ENCODE assay signal across 18 cellular contexts in genomic region chr6:105022416-105022815, GRCh38.
A peak's percentile ranks its signal among the peaks of the same experiment; 100 is the strongest.
DNase-seq lines count a peak whose midpoint lies in the region; ATAC-seq and TF ChIP-seq lines count a peak whose summit lies in the region.
"Had no signal": no experiment of that assay in that cellular context is flagged by ENCODE, and none has a peak within 500 bp of the region (broad histone marks: within the 10 kb centered on the region; RNA-seq: fewer than 3 reads in every experiment).

No MANE protein-coding gene starts in this region.

- TF ChIP-seq CTCF in GM23338 (conservative IDR thresholded peaks at IDR 0.05; ENCODE audit: low read depth in 2 of 2) (no peak), endothelial cell (IDR thresholded peaks at IDR 0.05; ENCODE audit: unreplicated experiment) (no peak), neural progenitor cell (IDR thresholded peaks at IDR 0.05) (no peak), progenitor cell of endocrine pancreas (IDR thresholded peaks at IDR 0.05; ENCODE audit: unreplicated experiment) (no peak)

- H4K20me1 ChIP-seq in GM23338 (replicated peaks; ENCODE audit: insufficient read depth): no peaks in the 10 kb centered on the region
- peaks cover 28% of the 10 kb centered on the region for H4K20me1 ChIP-seq in neural progenitor cell (ENCODE audit: low read depth)

- no peak for DNase-seq in GM23338 (ENCODE audit: low spot score)
- DNase-seq in NCI-H69 (lab: John Stamatoyannopoulos, UW): peak; percentile 16
- no peak for DNase-seq in endothelial cell (ENCODE audit: low spot score)
- peak; percentile 8 for DNase-seq in neural progenitor cell (ENCODE audit: low spot score)
- no peak for DNase-seq in middle frontal gyrus (ENCODE audit: extremely low spot score, low spot score)
- DNase-seq in progenitor cell of endocrine pancreas (ENCODE audit: low spot score, unreplicated experiment): no peak
- DNase-seq: GF-D8, MM.1S, NCI-H1048, NCI-H1417 treated with DMSO at 0.1 percent for 48 hours, NCI-H187, NCI-H446, NCI-H526, OCI-M1 had no signal

- H3K4me2 ChIP-seq in GM23338: 0 out of 2 replicates have a peak overlapping the region, but pooled peaks have one; percentile 16
- H3K4me2 ChIP-seq in neural progenitor cell: peak overlapping the region; percentile 15

- H3K9me3 Mint-ChIP-seq in GM23338 (no peaks in the 10 kb centered on the region), endothelial cell (ENCODE audit: unreplicated experiment) (no peaks in the 10 kb centered on the region), neural progenitor cell (no peaks in the 10 kb centered on the region), progenitor cell of endocrine pancreas (ENCODE audit: low read depth) (no peaks in the 10 kb centered on the region)

- H3K27ac Mint-ChIP-seq in GM23338: peak overlapping the region; percentile 64
- peak overlapping the region; percentile 0 for H3K27ac Mint-ChIP-seq in endothelial cell (ENCODE audit: unreplicated experiment)
- H3K27ac Mint-ChIP-seq in neural progenitor cell: peak overlapping the region; percentile 13
- H3K27ac Mint-ChIP-seq in progenitor cell of endocrine pancreas: no peak overlapping the region
- H3K27ac Mint-ChIP-seq: CD14-positive monocyte had no signal

- H3K9ac ChIP-seq in neural progenitor cell: no peak overlapping the region

- no peaks in the 10 kb centered on the region for H3K36me3 ChIP-seq in GM23338 (ENCODE audit: insufficient read depth)
- peaks cover 11% of the 10 kb centered on the region for H3K36me3 ChIP-seq in neural progenitor cell
- H3K36me3 ChIP-seq: HAP-1, SJSA1 had no signal

- H3K27me3 ChIP-seq in GM23338 (ENCODE audit: insufficient read depth) (no peaks in the 10 kb centered on the region), neural progenitor cell (no peaks in the 10 kb centered on the region)
- H3K27me3 ChIP-seq: SJSA1 had no signal

- H3K4me3 ChIP-seq in GM23338 (no peak overlapping the region), neural progenitor cell (no peak overlapping the region)
- H3K4me3 ChIP-seq: HAP-1, SJSA1 had no signal

- H3K4me1 ChIP-seq in GM23338 (ENCODE audit: insufficient read depth): peaks cover 45% of the 10 kb centered on the region
- H3K4me1 ChIP-seq in neural progenitor cell: peaks cover 33% of the 10 kb centered on the region
- H3K4me1 ChIP-seq: SJSA1 had no signal

- ATAC-seq in GM23338 (peak; percentile 25; the same call in 1 of the 3 replicates), GM21381 (IDR thresholded peaks at IDR 0.05; ENCODE audit: unreplicated experiment) (no peak)

- H3K4me3 Mint-ChIP-seq in GM23338 (no peak overlapping the region), endothelial cell (ENCODE audit: unreplicated experiment) (no peak overlapping the region), neural progenitor cell (no peak overlapping the region), progenitor cell of endocrine pancreas (ENCODE audit: low read depth) (no peak overlapping the region)
- H3K4me3 Mint-ChIP-seq: CD14-positive monocyte had no signal

- peak overlapping the region; percentile 79 for H3K27ac ChIP-seq in GM23338 (ENCODE audit: low read depth)
- peak overlapping the region; percentile 91 for H3K27ac ChIP-seq in neural progenitor cell
- H3K27ac ChIP-seq: SJSA1 had no signal

- H3F3A ChIP-seq in GM23338 (replicated peaks; ENCODE audit: low read depth) (peaks cover 7% of the 10 kb centered on the region), neural progenitor cell (ENCODE audit: low read depth) (peaks cover 31% of the 10 kb centered on the region)

- no peaks in the 10 kb centered on the region for H3K9me3 ChIP-seq in neural progenitor cell (ENCODE audit: low read depth)
- H3K9me3 ChIP-seq: HAP-1, SJSA1 had no signal

- peaks cover 77% of the 10 kb centered on the region for H3K79me2 ChIP-seq in GM23338 (replicated peaks; ENCODE audit: insufficient read depth)
- H3K79me2 ChIP-seq in neural progenitor cell (ENCODE audit: low read depth): peaks cover 94% of the 10 kb centered on the region

- H3K36me3 Mint-ChIP-seq in GM23338 (ENCODE audit: low read depth) (peaks cover 2% of the 10 kb centered on the region; the same call in 1 of the 3 replicates), endothelial cell (ENCODE audit: low read depth, unreplicated experiment) (no peaks in the 10 kb centered on the region), neural progenitor cell (peaks cover 28% of the 10 kb centered on the region), progenitor cell of endocrine pancreas (ENCODE audit: insufficient read depth) (no peaks in the 10 kb centered on the region)
- H3K36me3 Mint-ChIP-seq: CD14-positive monocyte had no signal

- H3K9me2 ChIP-seq in GM23338 (ENCODE audit: insufficient read depth): no peaks in the 10 kb centered on the region

- H2AFZ ChIP-seq in GM23338 (no peak overlapping the region), neural progenitor cell (replicated peaks) (no peak overlapping the region)

- H3K4me1 Mint-ChIP-seq in GM23338 (peaks cover 50% of the 10 kb centered on the region), endothelial cell (ENCODE audit: unreplicated experiment) (peaks cover 23% of the 10 kb centered on the region), neural progenitor cell (peaks cover 28% of the 10 kb centered on the region), progenitor cell of endocrine pancreas (ENCODE audit: low read depth) (peaks cover 15% of the 10 kb centered on the region)
- H3K4me1 Mint-ChIP-seq: CD14-positive monocyte had no signal

- H3K27me3 Mint-ChIP-seq in GM23338 (ENCODE audit: insufficient read depth, low read depth, poor library complexity) (peaks cover 2% of the 10 kb centered on the region), endothelial cell (ENCODE audit: unreplicated experiment) (no peaks in the 10 kb centered on the region), neural progenitor cell (ENCODE audit: insufficient read depth, low read depth) (no peaks in the 10 kb centered on the region), progenitor cell of endocrine pancreas (no peaks in the 10 kb centered on the region)

TF ChIP-seq in GM23338, 12 proteins besides CTCF, POLR2A, EP300 and RAD21 (continues in another document):
- TF ChIP-seq, protein P1, sequence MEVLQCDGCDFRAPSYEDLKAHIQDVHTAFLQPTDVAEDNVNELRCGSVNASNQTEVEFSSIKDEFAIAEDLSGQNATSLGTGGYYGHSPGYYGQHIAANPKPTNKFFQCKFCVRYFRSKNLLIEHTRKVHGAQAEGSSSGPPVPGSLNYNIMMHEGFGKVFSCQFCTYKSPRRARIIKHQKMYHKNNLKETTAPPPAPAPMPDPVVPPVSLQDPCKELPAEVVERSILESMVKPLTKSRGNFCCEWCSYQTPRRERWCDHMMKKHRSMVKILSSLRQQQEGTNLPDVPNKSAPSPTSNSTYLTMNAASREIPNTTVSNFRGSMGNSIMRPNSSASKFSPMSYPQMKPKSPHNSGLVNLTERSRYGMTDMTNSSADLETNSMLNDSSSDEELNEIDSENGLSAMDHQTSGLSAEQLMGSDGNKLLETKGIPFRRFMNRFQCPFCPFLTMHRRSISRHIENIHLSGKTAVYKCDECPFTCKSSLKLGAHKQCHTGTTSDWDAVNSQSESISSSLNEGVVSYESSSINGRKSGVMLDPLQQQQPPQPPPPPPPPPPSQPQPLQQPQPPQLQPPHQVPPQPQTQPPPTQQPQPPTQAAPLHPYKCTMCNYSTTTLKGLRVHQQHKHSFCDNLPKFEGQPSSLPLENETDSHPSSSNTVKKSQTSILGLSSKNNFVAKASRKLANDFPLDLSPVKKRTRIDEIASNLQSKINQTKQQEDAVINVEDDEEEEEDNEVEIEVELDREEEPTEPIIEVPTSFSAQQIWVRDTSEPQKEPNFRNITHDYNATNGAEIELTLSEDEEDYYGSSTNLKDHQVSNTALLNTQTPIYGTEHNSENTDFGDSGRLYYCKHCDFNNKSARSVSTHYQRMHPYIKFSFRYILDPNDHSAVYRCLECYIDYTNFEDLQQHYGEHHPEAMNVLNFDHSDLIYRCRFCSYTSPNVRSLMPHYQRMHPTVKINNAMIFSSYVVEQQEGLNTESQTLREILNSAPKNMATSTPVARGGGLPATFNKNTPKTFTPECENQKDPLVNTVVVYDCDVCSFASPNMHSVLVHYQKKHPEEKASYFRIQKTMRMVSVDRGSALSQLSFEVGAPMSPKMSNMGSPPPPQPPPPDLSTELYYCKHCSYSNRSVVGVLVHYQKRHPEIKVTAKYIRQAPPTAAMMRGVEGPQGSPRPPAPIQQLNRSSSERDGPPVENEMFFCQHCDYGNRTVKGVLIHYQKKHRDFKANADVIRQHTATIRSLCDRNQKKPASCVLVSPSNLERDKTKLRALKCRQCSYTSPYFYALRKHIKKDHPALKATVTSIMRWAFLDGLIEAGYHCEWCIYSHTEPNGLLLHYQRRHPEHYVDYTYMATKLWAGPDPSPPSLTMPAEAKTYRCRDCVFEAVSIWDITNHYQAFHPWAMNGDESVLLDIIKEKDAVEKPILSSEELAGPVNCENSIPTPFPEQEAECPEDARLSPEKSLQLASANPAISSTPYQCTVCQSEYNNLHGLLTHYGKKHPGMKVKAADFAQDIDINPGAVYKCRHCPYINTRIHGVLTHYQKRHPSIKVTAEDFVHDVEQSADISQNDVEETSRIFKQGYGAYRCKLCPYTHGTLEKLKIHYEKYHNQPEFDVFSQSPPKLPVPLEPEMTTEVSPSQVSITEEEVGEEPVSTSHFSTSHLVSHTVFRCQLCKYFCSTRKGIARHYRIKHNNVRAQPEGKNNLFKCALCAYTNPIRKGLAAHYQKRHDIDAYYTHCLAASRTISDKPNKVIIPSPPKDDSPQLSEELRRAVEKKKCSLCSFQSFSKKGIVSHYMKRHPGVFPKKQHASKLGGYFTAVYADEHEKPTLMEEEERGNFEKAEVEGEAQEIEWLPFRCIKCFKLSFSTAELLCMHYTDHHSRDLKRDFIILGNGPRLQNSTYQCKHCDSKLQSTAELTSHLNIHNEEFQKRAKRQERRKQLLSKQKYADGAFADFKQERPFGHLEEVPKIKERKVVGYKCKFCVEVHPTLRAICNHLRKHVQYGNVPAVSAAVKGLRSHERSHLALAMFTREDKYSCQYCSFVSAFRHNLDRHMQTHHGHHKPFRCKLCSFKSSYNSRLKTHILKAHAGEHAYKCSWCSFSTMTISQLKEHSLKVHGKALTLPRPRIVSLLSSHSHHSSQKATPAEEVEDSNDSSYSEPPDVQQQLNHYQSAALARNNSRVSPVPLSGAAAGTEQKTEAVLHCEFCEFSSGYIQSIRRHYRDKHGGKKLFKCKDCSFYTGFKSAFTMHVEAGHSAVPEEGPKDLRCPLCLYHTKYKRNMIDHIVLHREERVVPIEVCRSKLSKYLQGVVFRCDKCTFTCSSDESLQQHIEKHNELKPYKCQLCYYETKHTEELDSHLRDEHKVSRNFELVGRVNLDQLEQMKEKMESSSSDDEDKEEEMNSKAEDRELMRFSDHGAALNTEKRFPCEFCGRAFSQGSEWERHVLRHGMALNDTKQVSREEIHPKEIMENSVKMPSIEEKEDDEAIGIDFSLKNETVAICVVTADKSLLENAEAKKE (CRISPR knock-in tag; IDR thresholded peaks at IDR 0.05): no peak
- TF ChIP-seq EZH2 (IDR thresholded peaks at IDR 0.05; ENCODE audit: low read depth, unreplicated experiment) (no peak), ZNF331 (CRISPR knock-in tag; IDR thresholded peaks at IDR 0.05; ENCODE audit: low read depth) (no peak)

Comparison
In these comparisons a context has a peak if more than half of its experiments do, and no peak if none do; other contexts are left out.
1. DNase-seq: peak in NCI-H69 (single experiment) and neural progenitor cell (single experiment); none in GM23338 (single experiment), endothelial cell (single experiment), middle frontal gyrus (single experiment) and progenitor cell of endocrine pancreas (single experiment).